ENCODE assay signal across 1 cellular context in genomic region chr10:45274364-45274763, GRCh38.
TF ChIP-seq lines count a peak whose summit lies in the region.

No MANE protein-coding gene starts in this region.

TF ChIP-seq in K562, 482 proteins besides CTCF, POLR2A, EP300 and RAD21 (continued from another document):
- TF ChIP-seq MBD1 (CRISPR knock-in tag; IDR thresholded peaks at IDR 0.05) (no peak), HLTF (IDR thresholded peaks at IDR 0.05) (peak; percentile 97)
